8 cellular contexts compared by ENCODE assay signal in genomic region chr15:43256341-43256740, GRCh38. TPM values are rescaled to one million over a fixed set of nuclear protein-coding genes. Genes with fewer than 3 reads are reported as not detected.
"Had no signal": no experiment of that assay in that cellular context is flagged by ENCODE, and none has a peak within 500 bp of the region (broad histone marks: within the 10 kb centered on the region; RNA-seq: fewer than 3 reads in every experiment).

No MANE protein-coding gene starts in this region.

- H3K27ac Mint-ChIP-seq: GM23338, H9 had no signal

- H3K9me3 Mint-ChIP-seq: GM23338, H9 had no signal

- H3K4me1 Mint-ChIP-seq: H9 had no signal

- H3K4me3 Mint-ChIP-seq: GM23338, H9 had no signal

- H3K4me2 ChIP-seq: GM23338 had no signal

- H3K4me3 ChIP-seq: GM23338 had no signal

- FAIRE-seq: H1, H54, HTR-8/SVneo had no signal

- H2AFZ ChIP-seq: GM23338 had no signal

- ATAC-seq: GM23338 had no signal

- DNase-seq: H9, HCEC 1CT, IMR-90 had no signal

RNA-seq across cellular contexts. Expression of gene TGM5, which starts 10.4 kb away (rescaled TPM):
- total RNA-seq: GM23338, H1, H9, HT-29, IMR-90 had no signal
- polyA plus RNA-seq: GM23338, H1, IMR-90 had no signal

RNA-seq across cellular contexts. Expression of gene EPB42, which starts 35.5 kb away (rescaled TPM):
- total RNA-seq: GM23338, H1, H9, HT-29, IMR-90 had no signal
- polyA plus RNA-seq: GM23338, H1, IMR-90 had no signal

RNA-seq across cellular contexts. Expression of gene TGM7, which starts 45.7 kb away (rescaled TPM):
- total RNA-seq: GM23338, H1, H9, HT-29, IMR-90 had no signal
- polyA plus RNA-seq: IMR-90 had no signal
